ENCODE assay signal across 9 cellular contexts in genomic region chr11:73921180-73921579, GRCh38. TPM values are rescaled to one million over a fixed set of nuclear protein-coding genes. Genes with fewer than 3 reads are reported as not detected.
"Had no signal": no experiment of that assay in that cellular context is flagged by ENCODE, and none has a peak within 500 bp of the region (broad histone marks: within the 10 kb centered on the region; RNA-seq: fewer than 3 reads in every experiment).

No MANE protein-coding gene starts in this region.

- H3K27ac ChIP-seq: GM23248, HL-60 had no signal

- H2AFZ ChIP-seq: GM23248 had no signal

- DNase-seq: GM23248, GOT3, H7, KBM-7 had no signal

- FAIRE-seq: HepG2 had no signal

- ATAC-seq: HCT116, HepG2 had no signal

- H3K9me3 ChIP-seq: HAP-1 had no signal

- H3K9ac ChIP-seq: GM23248 had no signal

- H3K4me3 ChIP-seq: GM23248, HAP-1 had no signal

- H3K4me1 ChIP-seq: HAP-1 had no signal

RNA-seq across cellular contexts. Expression of gene DNAJB13, which starts 29.6 kb away (rescaled TPM):
- total RNA-seq: GM23248, H4, H7, HepG2 had no signal
